In genomic region chr7:39741942-39742623, GRCh38 we compare ENCODE assay signal across 9 cellular contexts.
DNase-seq lines count a peak whose midpoint lies in the region; TF ChIP-seq lines count a peak whose summit lies in the region.
"Had no signal": no experiment of that assay in that cellular context is flagged by ENCODE, and none has a peak within 500 bp of the region (broad histone marks: within the 10 kb centered on the region; RNA-seq: fewer than 3 reads in every experiment).

No MANE protein-coding gene starts in this region.

- TF ChIP-seq CTCF in fibroblast of villous mesenchyme (IDR thresholded peaks at IDR 0.05; ENCODE audit: insufficient read depth, low read depth, low read length): peak; percentile 91

- H3K4me3 ChIP-seq in MG63 (no peak overlapping the region), fibroblast of villous mesenchyme (ENCODE audit: low read depth, low read length) (no peak overlapping the region)
- H3K4me3 ChIP-seq: BLaER1 treated with 17β-estradiol and CSF1 and Interleukin-3, amounts not matched to agents 10 nM and 100 nM had no signal

- peak; percentile 40 for DNase-seq in NCI-H345 (lab: John Stamatoyannopoulos, UW)
- DNase-seq in NCI-H345 treated with DMSO at 0.1 percent for 48 hours (lab: John Stamatoyannopoulos, UW; ENCODE audit: unreplicated experiment): no peak
- peak; percentile 9 for DNase-seq in MG63
- DNase-seq in activated CD4-positive, alpha-beta T cell treated with anti-CD3 and anti-CD28 coated beads, Interleukin-2, amount 50 U/mL, for 48 hours: peak; percentile 64 to 69
- DNase-seq in fibroblast of villous mesenchyme (ENCODE audit: low read depth): peak; percentile 70
- peak; percentile 10 to 38 for DNase-seq in stimulated activated CD4-positive, alpha-beta T cell treated with anti-CD3 and anti-CD28 coated beads, Interleukin-15, amount 100 ng/mL, for 48 hours (ENCODE audit: low read depth in 2 of 2)
- DNase-seq in NCI-H510A treated with DMSO at 0.1 percent for 48 hours (lab: John Stamatoyannopoulos, UW): no peak
- no peak for DNase-seq in NCI-H128 (lab: John Stamatoyannopoulos, UW; ENCODE audit: unreplicated experiment)

- no peaks in the 10 kb centered on the region for H3K9me3 ChIP-seq in MG63

- peaks cover 2% of the 10 kb centered on the region; the same call in 1 of the 2 replicates for H3K36me3 ChIP-seq in MG63

- H3K27me3 ChIP-seq in MG63: no peaks in the 10 kb centered on the region
- H3K27me3 ChIP-seq: BLaER1 treated with 17β-estradiol and CSF1 and Interleukin-3, amounts not matched to agents 10 nM and 100 nM had no signal

Comparison
In these comparisons a context has a peak if more than half of its experiments do, and no peak if none do; other contexts are left out.
1. DNase-seq: peak in NCI-H345 (single experiment), MG63 (single experiment), activated CD4-positive, alpha-beta T cell treated with anti-CD3 and anti-CD28 coated beads, Interleukin-2, amount 50 U/mL, for 48 hours (2 of 2), fibroblast of villous mesenchyme (single experiment) and stimulated activated CD4-positive, alpha-beta T cell treated with anti-CD3 and anti-CD28 coated beads, Interleukin-15, amount 100 ng/mL, for 48 hours (2 of 2); none in NCI-H345 treated with DMSO at 0.1 percent for 48 hours (single experiment), NCI-H510A treated with DMSO at 0.1 percent for 48 hours (single experiment) and NCI-H128 (single experiment).